Comparison of ENCODE assay signal across 8 cellular contexts in genomic region chr1:8661185-8662110, GRCh38.
DNase-seq lines count a peak whose midpoint lies in the region; ATAC-seq and TF ChIP-seq lines count a peak whose summit lies in the region.

No MANE protein-coding gene starts in this region.

- peak overlapping the region; percentile 35 to 85 for H3K27ac ChIP-seq in lung (ENCODE audit: low read depth in 1 of 2, low read length in 1 of 2)
- H3K27ac ChIP-seq in tibial nerve: peak overlapping the region; percentile 16 to 88 (median 69)

- H3K36me3 ChIP-seq in lung (ENCODE audit: control insufficient read depth in 2 of 2, insufficient read depth in 2 of 2, low read length in 2 of 2) (no peaks in the 10 kb centered on the region), tibial nerve (no peaks in the 10 kb centered on the region)

- no peaks in the 10 kb centered on the region for H3K27me3 ChIP-seq in lung (ENCODE audit: control insufficient read depth, insufficient read depth)
- no peaks in the 10 kb centered on the region for H3K27me3 ChIP-seq in tibial nerve

- H3K9me3 ChIP-seq in lung (ENCODE audit: control insufficient read depth in 2 of 2, insufficient read depth in 1 of 2, low read length in 1 of 2) (no peaks in the 10 kb centered on the region), tibial nerve (no peaks in the 10 kb centered on the region)

- H3K4me1 ChIP-seq in lung (ENCODE audit: control insufficient read depth in 2 of 2, insufficient read depth in 2 of 2, low read length in 2 of 2): peaks cover 19 to 46% of the 10 kb centered on the region in 2 donors
- H3K4me1 ChIP-seq in tibial nerve: peaks cover 0 to 74% (median 62%) of the 10 kb centered on the region in 4 donors

- in situ Hi-C loops in astrocyte of the spinal cord (cut with HindIII; ENCODE audit: low sequenced_read_pairs): no loop called here

- no peak for TF ChIP-seq EP300 in tibial nerve (IDR thresholded peaks at IDR 0.05)

- 45 to 64% methylated on average over 8 of the region's 8 CpGs for WGBS in lung, 2 donors
- WGBS in tibial nerve, 2 donors: 30 to 36% methylated on average over 8 of the region's 8 CpGs

- TF ChIP-seq POLR2A in tibial nerve (IDR thresholded peaks at IDR 0.05): no peak

- no peak for TF ChIP-seq CTCF in astrocyte of the spinal cord (IDR thresholded peaks at IDR 0.05; ENCODE audit: low read depth, low read length)
- TF ChIP-seq CTCF in lung (IDR thresholded peaks at IDR 0.05; ENCODE audit: control extremely low read depth, extremely low read depth): no peak
- no peak for TF ChIP-seq CTCF in tibial nerve (IDR thresholded peaks at IDR 0.05)

- ATAC-seq in HG03460 (IDR thresholded peaks at IDR 0.05; ENCODE audit: unreplicated experiment) (peak; percentile 35), lung (ENCODE audit: insufficient read depth, low FRiP score) (no peak), HG02763 (IDR thresholded peaks at IDR 0.05; ENCODE audit: unreplicated experiment) (no peak)

- no peak overlapping the region for H3K4me3 ChIP-seq in astrocyte of the spinal cord (ENCODE audit: low read depth, low read length)
- no peak overlapping the region for H3K4me3 ChIP-seq in lung
- no peak overlapping the region for H3K4me3 ChIP-seq in tibial nerve

- DNase-seq in AG08395 (ENCODE audit: low spot score) (peak; percentile 49), astrocyte of the spinal cord (ENCODE audit: low read depth, low spot score) (peak; percentile 90), lung (ENCODE audit: low spot score) (no peak), tibial nerve (ENCODE audit: low spot score in 2 of 2) (peak in 1 of 2 donors; percentile 41), DMS153 (lab: John Stamatoyannopoulos, UW) (no peak), NCI-H1092 treated with DMSO at 0.1 percent for 48 hours (lab: John Stamatoyannopoulos, UW) (no peak)

Comparison
In these comparisons a context has a peak if more than half of its experiments do, and no peak if none do; other contexts are left out.
1. DNase-seq: peak in AG08395 (single experiment) and astrocyte of the spinal cord (single experiment); none in lung (single experiment), DMS153 (single experiment) and NCI-H1092 treated with DMSO at 0.1 percent for 48 hours (single experiment).